2 cellular contexts compared by ENCODE assay signal in the genomic region with DNA sequence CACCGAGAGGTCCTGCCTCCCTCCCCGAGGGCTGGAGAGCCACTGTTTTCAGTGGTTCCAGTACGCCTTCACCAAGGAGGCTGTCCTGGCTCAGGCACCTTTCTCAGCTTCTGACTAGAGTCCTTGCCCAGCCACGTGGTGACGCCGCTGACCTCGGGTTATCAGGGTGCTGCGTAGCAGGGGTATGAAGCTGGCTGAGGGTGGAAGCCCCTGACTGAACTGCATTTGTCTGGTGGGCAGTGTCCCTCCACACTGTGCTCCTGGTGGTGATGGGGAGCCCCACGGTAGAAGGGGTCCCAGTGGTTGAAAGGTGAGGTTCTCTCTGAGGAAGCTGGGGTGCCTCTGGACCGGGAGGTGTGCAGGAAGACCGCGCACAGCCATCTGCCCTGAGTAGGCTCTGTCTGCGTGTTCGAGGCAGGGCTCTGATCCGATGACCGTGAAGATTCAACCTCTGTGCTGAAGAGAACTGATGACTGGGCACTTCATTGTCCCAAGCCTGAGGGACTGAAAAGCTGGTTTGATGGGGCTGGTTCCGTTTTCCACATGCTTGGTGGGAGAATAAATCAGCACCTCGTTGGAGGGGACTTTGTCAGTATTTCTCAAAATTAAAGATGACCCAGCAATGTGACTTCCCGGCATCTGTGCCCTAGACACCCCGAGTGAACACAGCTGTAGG.
TF ChIP-seq lines count a peak whose summit lies in the region.

No MANE protein-coding gene starts in this region.

TF ChIP-seq in HepG2, 621 proteins besides CTCF, POLR2A, EP300 and RAD21 (continued from another document):
- TF ChIP-seq, protein P1, sequence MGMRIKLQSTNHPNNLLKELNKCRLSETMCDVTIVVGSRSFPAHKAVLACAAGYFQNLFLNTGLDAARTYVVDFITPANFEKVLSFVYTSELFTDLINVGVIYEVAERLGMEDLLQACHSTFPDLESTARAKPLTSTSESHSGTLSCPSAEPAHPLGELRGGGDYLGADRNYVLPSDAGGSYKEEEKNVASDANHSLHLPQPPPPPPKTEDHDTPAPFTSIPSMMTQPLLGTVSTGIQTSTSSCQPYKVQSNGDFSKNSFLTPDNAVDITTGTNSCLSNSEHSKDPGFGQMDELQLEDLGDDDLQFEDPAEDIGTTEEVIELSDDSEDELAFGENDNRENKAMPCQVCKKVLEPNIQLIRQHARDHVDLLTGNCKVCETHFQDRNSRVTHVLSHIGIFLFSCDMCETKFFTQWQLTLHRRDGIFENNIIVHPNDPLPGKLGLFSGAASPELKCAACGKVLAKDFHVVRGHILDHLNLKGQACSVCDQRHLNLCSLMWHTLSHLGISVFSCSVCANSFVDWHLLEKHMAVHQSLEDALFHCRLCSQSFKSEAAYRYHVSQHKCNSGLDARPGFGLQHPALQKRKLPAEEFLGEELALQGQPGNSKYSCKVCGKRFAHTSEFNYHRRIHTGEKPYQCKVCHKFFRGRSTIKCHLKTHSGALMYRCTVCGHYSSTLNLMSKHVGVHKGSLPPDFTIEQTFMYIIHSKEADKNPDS (CRISPR knock-in tag; IDR thresholded peaks at IDR 0.05), result no peak
- TF ChIP-seq ZNF552 (CRISPR knock-in tag; IDR thresholded peaks at IDR 0.05; ENCODE audit: borderline replicate concordance) (no peak), DMAP1 (CRISPR knock-in tag; IDR thresholded peaks at IDR 0.05) (no peak), ZNF562 (CRISPR knock-in tag; IDR thresholded peaks at IDR 0.05; ENCODE audit: borderline replicate concordance) (no peak), MAFK (conservative IDR thresholded peaks at IDR 0.05 in 1 of 2, IDR thresholded peaks at IDR 0.05 in 1 of 2; ENCODE audit: low read length in 2 of 2) (peak; percentile 72 to 73), ZNF780A (CRISPR knock-in tag; IDR thresholded peaks at IDR 0.05) (no peak), ZBTB49 (CRISPR knock-in tag; IDR thresholded peaks at IDR 0.05; ENCODE audit: borderline replicate concordance) (no peak)

TF ChIP-seq in WTC11, 78 proteins besides CTCF, POLR2A, EP300 and RAD21:
- TF ChIP-seq, protein P2, sequence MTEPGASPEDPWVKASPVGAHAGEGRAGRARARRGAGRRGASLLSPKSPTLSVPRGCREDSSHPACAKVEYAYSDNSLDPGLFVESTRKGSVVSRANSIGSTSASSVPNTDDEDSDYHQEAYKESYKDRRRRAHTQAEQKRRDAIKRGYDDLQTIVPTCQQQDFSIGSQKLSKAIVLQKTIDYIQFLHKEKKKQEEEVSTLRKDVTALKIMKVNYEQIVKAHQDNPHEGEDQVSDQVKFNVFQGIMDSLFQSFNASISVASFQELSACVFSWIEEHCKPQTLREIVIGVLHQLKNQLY (CRISPR knock-in tag; IDR thresholded peaks at IDR 0.05), result no peak
- TF ChIP-seq EMX1 (CRISPR knock-in tag; IDR thresholded peaks at IDR 0.05), result no peak
- no peak for TF ChIP-seq SMAD3 (CRISPR knock-in tag; IDR thresholded peaks at IDR 0.05; ENCODE audit: borderline replicate concordance)
- no peak for TF ChIP-seq ELF4 (CRISPR knock-in tag; IDR thresholded peaks at IDR 0.05; ENCODE audit: low read depth)
- TF ChIP-seq JUN (CRISPR knock-in tag; IDR thresholded peaks at IDR 0.05), result no peak
TF ChIP-seq in WTC11: peak in this region for 0.
